ENCODE assay signal across 26 cellular contexts in the genomic region with DNA sequence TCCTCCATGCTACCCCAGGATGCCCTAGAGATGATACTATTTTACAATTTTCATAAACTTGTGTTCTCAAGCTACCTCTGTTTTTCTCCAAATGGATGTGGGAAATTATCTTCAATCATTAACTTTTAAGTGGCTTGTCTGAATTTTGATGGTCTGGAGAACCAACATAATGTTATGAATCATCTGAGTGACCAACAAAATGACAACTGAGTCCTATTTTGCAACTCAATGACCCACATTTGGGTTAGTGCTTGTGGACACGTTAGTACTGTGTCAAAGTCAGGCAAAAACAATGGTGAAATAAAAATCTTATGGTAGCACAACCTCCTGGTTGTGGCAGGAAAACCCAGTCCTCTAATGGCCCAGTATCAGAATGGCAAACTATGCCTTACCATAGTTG.
"Had no signal": no experiment of that assay in that cellular context is flagged by ENCODE, and none has a peak within 500 bp of the region (broad histone marks: within the 10 kb centered on the region; RNA-seq: fewer than 3 reads in every experiment).

No MANE protein-coding gene starts in this region.

- ATAC-seq: activated CD8-positive, alpha-beta memory T cell treated with anti-CD3 and anti-CD28 coated beads, Interleukin-2, amount 10 ng/mL, durations not matched to agents 7 days and 5 days; activated CD8-positive, alpha-beta T cell treated with anti-CD3 and anti-CD28 coated beads, Interleukin-2, amount 10 ng/mL, durations not matched to agents 7 days and 5 days; activated naive CD8-positive, alpha-beta T cell treated with anti-CD3 and anti-CD28 coated beads, Interleukin-2, amount 50 U/mL, for 24 hours had no signal

- DNase-seq: activated B cell treated with CpG ODN at 0.5 μM for 24 hours; activated CD4-positive, alpha-beta memory T cell treated with anti-CD3 and anti-CD28 coated beads for 36 hours; activated CD4-positive, alpha-beta T cell treated with anti-CD3 and anti-CD28 coated beads for 4 hours; activated CD4-positive, alpha-beta T cell treated with anti-CD3 and anti-CD28 coated beads, Interleukin-2, amount 10 ng/mL, durations not matched to agents 24 days and 14 days; activated CD4-positive, alpha-beta T cell treated with anti-CD3 and anti-CD28 coated beads, Interleukin-2, amount 50 U/mL, for 1 hour; activated CD4-positive, alpha-beta T cell treated with anti-CD3 and anti-CD28 coated beads, Interleukin-2, amount 50 U/mL, for 4 hours; activated CD4-positive, CD25-positive, alpha-beta regulatory T cell treated with anti-CD3 and anti-CD28 coated beads, Interleukin-2, amount 50 U/mL, for 72 hours; activated CD8-positive, alpha-beta memory T cell treated with anti-CD3 and anti-CD28 coated beads for 24 hours; activated CD8-positive, alpha-beta memory T cell treated with anti-CD3 and anti-CD28 coated beads, Interleukin-2, amount 10 ng/mL, durations not matched to agents 7 days and 5 days; activated CD8-positive, alpha-beta memory T cell treated with anti-CD3 and anti-CD28 coated beads, Interleukin-2, amount 50 U/mL, for 48 hours; activated CD8-positive, alpha-beta T cell treated with anti-CD3 and anti-CD28 coated beads, Interleukin-2, amount 10 ng/mL, durations not matched to agents 7 days and 5 days; activated effector memory CD4-positive, alpha-beta T cell treated with Interleukin-2 at 50 U/mL for 16 hours; activated gamma-delta T cell; activated naive CD4-positive, alpha-beta T cell treated with anti-CD3 and anti-CD28 coated beads, Interleukin-2, amount 10 ng/mL, durations not matched to agents 7 days and 5 days; activated naive CD4-positive, alpha-beta T cell treated with Interleukin-2 at 50 U/mL for 16 hours; activated naive CD8-positive, alpha-beta T cell treated with anti-CD3 and anti-CD28 coated beads, Interleukin-2, amount 10 ng/mL, durations not matched to agents 7 days and 5 days; activated naive CD8-positive, alpha-beta T cell treated with anti-CD3 and anti-CD28 coated beads, Interleukin-2, amount 50 U/mL, for 24 hours; activated T-cell treated with anti-CD3 and anti-CD28 coated beads, Interleukin-2, amount 50 U/mL, for 24 hours; activated T-cell treated with anti-CD3 and anti-CD28 coated beads, Interleukin-2, amount 50 U/mL, for 48 hours; amygdala; anterior cingulate cortex; caudate nucleus; cerebellar nuclear complex; T-helper 1 cell; T-helper 2 cell; T-helper 9 cell had no signal
